ENCODE assay signal across 1 cellular context in genomic region chr7:143992677-143993076, GRCh38.
TF ChIP-seq lines count a peak whose summit lies in the region.

No MANE protein-coding gene starts in this region.

TF ChIP-seq in K562, 482 proteins besides CTCF, POLR2A, EP300 and RAD21:
- TF ChIP-seq POLR2H (tag; IDR thresholded peaks at IDR 0.05; ENCODE audit: low read depth) (0 out of 2 replicates have a peak, but pooled peaks have one; percentile 31), MTA2 (IDR thresholded peaks at IDR 0.05; ENCODE audit: low read depth) (no peak)
